Comparison of ENCODE assay signal across 9 cellular contexts in the genomic region with DNA sequence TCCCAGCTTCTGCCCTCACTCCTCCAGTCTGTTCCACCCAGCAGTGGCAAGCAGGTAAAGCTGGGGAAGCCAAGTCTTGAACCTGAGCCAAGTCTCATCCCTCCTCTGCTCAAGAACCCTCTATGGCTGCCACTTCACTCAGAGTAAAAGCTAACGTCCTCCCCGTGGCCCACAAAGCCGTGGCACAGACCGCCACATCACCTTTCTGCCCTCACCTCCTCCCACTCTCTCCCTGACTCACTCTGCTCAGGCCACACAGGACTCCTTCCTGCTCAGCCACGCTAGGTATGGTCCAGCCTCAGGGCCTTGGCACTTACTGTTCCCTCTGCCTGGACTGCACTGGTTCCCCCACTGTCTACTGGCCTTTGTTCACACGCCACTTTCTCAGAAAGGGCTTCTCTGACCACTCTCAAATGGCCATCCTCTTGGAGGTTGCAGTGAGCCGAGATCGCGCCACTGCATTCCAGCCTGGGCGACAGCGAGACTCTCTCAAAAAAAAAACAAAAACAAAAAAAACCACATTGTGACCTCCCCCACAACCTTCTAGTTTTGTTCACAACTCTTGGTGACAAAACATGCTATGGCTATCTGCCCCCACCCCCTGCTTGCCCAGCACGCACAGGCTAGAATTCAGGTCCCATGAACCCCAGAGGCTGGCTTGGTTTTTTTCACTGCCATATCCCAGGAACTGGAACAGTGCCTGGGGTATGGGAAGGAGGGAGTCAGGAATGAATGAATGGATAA. TPM values are rescaled to one million over a fixed set of nuclear protein-coding genes. Genes with fewer than 3 reads are reported as not detected.
A peak's percentile ranks its signal among the peaks of the same experiment; 100 is the strongest.
DNase-seq lines count a peak whose midpoint lies in the region; ATAC-seq and TF ChIP-seq lines count a peak whose summit lies in the region.
"Had no signal": no experiment of that assay in that cellular context is flagged by ENCODE, and none has a peak within 500 bp of the region (broad histone marks: within the 10 kb centered on the region; RNA-seq: fewer than 3 reads in every experiment).

No MANE protein-coding gene starts in this region.

- CTCF ChIA-PET in activated naive CD4-positive, alpha-beta T cell treated with anti-CD3 and anti-CD28 coated beads for 36 hours (lab: Charles Lee), result interaction anchor here (0.6 to 3.6 kb wide), 21 partner anchors 8 to 507 kb away, joined by 3 to 36 read pairs (median 4); a partner anchor contains a TSS
- CTCF ChIA-PET in T-cell (lab: Charles Lee), result interaction anchor here (0.6 to 1.6 kb wide), 6 partner anchors 13 to 130 kb away, joined by 3 to 7 read pairs (median 5); a partner anchor contains a TSS

- H3K27me3 Mint-ChIP-seq in activated naive CD4-positive, alpha-beta T cell treated with anti-CD3 and anti-CD28 coated beads for 36 hours (ENCODE audit: low read depth), result no peaks in the 10 kb centered on the region
- no peaks in the 10 kb centered on the region for H3K27me3 Mint-ChIP-seq in T-cell

- H3K36me3 ChIP-seq in esophagus squamous epithelium (peaks cover 0 to 25% (median 0%) of the 10 kb centered on the region in 3 donors), subcutaneous abdominal adipose tissue (ENCODE audit: control insufficient read depth in 5 of 5, insufficient read depth in 5 of 5, low read length in 5 of 5) (peaks cover 0 to 7% (median 0%) of the 10 kb centered on the region in 5 donors), aorta (ENCODE audit: control insufficient read depth in 1 of 2, insufficient read depth in 2 of 2, low read length in 1 of 2) (no peaks in the 10 kb centered on the region)

- POLR2A ChIA-PET in T-cell (lab: Charles Lee), result interaction anchor here (0.6 to 0.8 kb wide), 3 partner anchors 35 to 67 kb away, joined by 3 to 5 read pairs (median 3); no protein-coding TSS in a partner anchor

- no peak overlapping the region for H3K4me3 Mint-ChIP-seq in activated naive CD4-positive, alpha-beta T cell treated with anti-CD3 and anti-CD28 coated beads for 36 hours
- H3K4me3 Mint-ChIP-seq in T-cell, result peak overlapping the region in 1 of 3 donors; percentile 59

- H3K4me1 ChIP-seq in esophagus squamous epithelium (peaks cover 40 to 100% (median 50%) of the 10 kb centered on the region in 3 donors), subcutaneous abdominal adipose tissue (ENCODE audit: control insufficient read depth in 5 of 5, insufficient read depth in 5 of 5, low read length in 5 of 5) (peaks cover 10 to 67% (median 50%) of the 10 kb centered on the region in 5 donors), aorta (ENCODE audit: control insufficient read depth in 1 of 2, insufficient read depth in 2 of 2, low read length in 2 of 2) (no peaks in the 10 kb centered on the region)

- no peak for TF ChIP-seq POLR2A in esophagus squamous epithelium (IDR thresholded peaks at IDR 0.05)

- 30 to 61% methylated on average over 7 to 11 of the region's 12 CpGs for WGBS in esophagus squamous epithelium, 2 donors
- WGBS in aorta, 2 donors, result 58 to 60% methylated on average over 12 of the region's 12 CpGs

- H3K4me1 Mint-ChIP-seq in activated naive CD4-positive, alpha-beta T cell treated with anti-CD3 and anti-CD28 coated beads for 36 hours (ENCODE audit: low read depth), result peaks cover 58% of the 10 kb centered on the region
- peaks cover 44 to 63% (median 62%) of the 10 kb centered on the region in 3 donors for H3K4me1 Mint-ChIP-seq in T-cell

- H3K27me3 ChIP-seq in esophagus squamous epithelium, result no peaks in the 10 kb centered on the region
- no peaks in the 10 kb centered on the region for H3K27me3 ChIP-seq in subcutaneous abdominal adipose tissue (ENCODE audit: control insufficient read depth in 5 of 5, insufficient read depth in 4 of 5, low read length in 5 of 5)
- H3K27me3 ChIP-seq in aorta (ENCODE audit: control insufficient read depth in 1 of 2, insufficient read depth in 2 of 2, low read length in 1 of 2), result no peaks in the 10 kb centered on the region

- no peaks in the 10 kb centered on the region for H3K9me3 ChIP-seq in esophagus squamous epithelium
- H3K9me3 ChIP-seq in subcutaneous abdominal adipose tissue (ENCODE audit: control insufficient read depth in 5 of 5, low read length in 5 of 5), result no peaks in the 10 kb centered on the region
- H3K9me3 ChIP-seq in aorta (ENCODE audit: control insufficient read depth, low read length), result no peaks in the 10 kb centered on the region

- H3K36me3 Mint-ChIP-seq in activated naive CD4-positive, alpha-beta T cell treated with anti-CD3 and anti-CD28 coated beads for 36 hours (ENCODE audit: low read depth), result no peaks in the 10 kb centered on the region
- H3K36me3 Mint-ChIP-seq in T-cell, result no peaks in the 10 kb centered on the region

- no peaks in the 10 kb centered on the region for H3K9me3 Mint-ChIP-seq in activated naive CD4-positive, alpha-beta T cell treated with anti-CD3 and anti-CD28 coated beads for 36 hours
- H3K9me3 Mint-ChIP-seq in T-cell, result no peaks in the 10 kb centered on the region

- DNase-seq in activated naive CD4-positive, alpha-beta T cell treated with anti-CD3 and anti-CD28 coated beads for 36 hours, result no peak
- no peak for DNase-seq in activated naive CD4-positive, alpha-beta T cell treated with Interleukin-2 at 50 U/mL for 16 hours
- DNase-seq in T-cell (no peak), esophagus squamous epithelium (lab: John Stamatoyannopoulos, UW) (no peak), NCI-H1694 treated with DMSO at 0.1 percent for 48 hours (lab: John Stamatoyannopoulos, UW) (no peak), cerebellum (ENCODE audit: low spot score) (no peak), aorta (no peak)
- DNase-seq: NCI-H1105 had no signal

- no peak for TF ChIP-seq CTCF in esophagus squamous epithelium (IDR thresholded peaks at IDR 0.05)

- ATAC-seq in T-cell (replicated peaks in 1 of 4) (no peak), aorta (ENCODE audit: low FRiP score) (no peak)

- peak overlapping the region in 2 of 5 donors; percentile 5 to 20 for H3K9ac ChIP-seq in subcutaneous abdominal adipose tissue (ENCODE audit: low read length in 5 of 5)

- peak overlapping the region; percentile 66 for H3K27ac Mint-ChIP-seq in activated naive CD4-positive, alpha-beta T cell treated with anti-CD3 and anti-CD28 coated beads for 36 hours
- peak overlapping the region; percentile 58 to 88 for H3K27ac Mint-ChIP-seq in T-cell

- intact Hi-C loops in activated naive CD4-positive, alpha-beta T cell treated with anti-CD3 and anti-CD28 coated beads for 36 hours (cut with micrococcal nuclease), result loop anchor here (1.0 kb wide), 1 partner anchor 130 kb away; no protein-coding TSS in a partner anchor
- intact Hi-C loops in esophagus squamous epithelium (cut with DNase I) (loop anchor here (10.0 kb wide), 1 partner anchor 51 kb away; no protein-coding TSS in a partner anchor), aorta (cut with DNase I) (no loop called here)

- H3K4me3 ChIP-seq in esophagus squamous epithelium, result peak overlapping the region in 2 of 4 donors; percentile 10 to 33
- H3K4me3 ChIP-seq in subcutaneous abdominal adipose tissue (ENCODE audit: low read depth in 1 of 5, low read length in 5 of 5), result peak overlapping the region in 4 of 5 donors; percentile 30 to 47 (median 42)
- no peak overlapping the region for H3K4me3 ChIP-seq in aorta (ENCODE audit: low read length in 2 of 2)

- peak overlapping the region; percentile 33 to 91 (median 86) for H3K27ac ChIP-seq in esophagus squamous epithelium
- H3K27ac ChIP-seq in subcutaneous abdominal adipose tissue (ENCODE audit: low read depth, low read length), result no peak overlapping the region
- no peak overlapping the region for H3K27ac ChIP-seq in aorta (ENCODE audit: low read depth in 1 of 2, low read length in 2 of 2)

RNA-seq across cellular contexts. Expression of a gene that starts 15.8 kb away (rescaled TPM):
- 100 to 1,000 TPM; 117 to 123 TPM for total RNA-seq in activated naive CD4-positive, alpha-beta T cell treated with anti-CD3 and anti-CD28 coated beads for 36 hours
- total RNA-seq in T-cell, result 100 to 1,000 TPM in 1 of 5 donors, 10 to 100 TPM in 4; 47.9 to 112 (median 90.4) TPM
- total RNA-seq in esophagus squamous epithelium, result 100 to 1,000 TPM; 262 to 379 (median 295) TPM
- total RNA-seq in cerebellum, result 93.8 TPM
- total RNA-seq in aorta, result 100 to 1,000 TPM; 118 to 126 TPM
- 100 to 1,000 TPM; 433 to 452 TPM for polyA plus RNA-seq in aorta

RNA-seq across cellular contexts. Expression of a gene that starts 26.7 kb away (rescaled TPM):
- total RNA-seq in activated naive CD4-positive, alpha-beta T cell treated with anti-CD3 and anti-CD28 coated beads for 36 hours, result 100 to 1,000 TPM; 102 to 105 TPM
- total RNA-seq in T-cell, result 100 to 1,000 TPM; 137 to 207 (median 171) TPM
- total RNA-seq in esophagus squamous epithelium, result 100 to 1,000 TPM; 130 to 290 (median 190) TPM
- total RNA-seq in cerebellum, result 15.7 TPM
- 10 to 100 TPM; 40.1 to 64.4 TPM for total RNA-seq in aorta
- polyA plus RNA-seq in aorta, result 100 to 1,000 TPM in 1 of 2 donors, 10 to 100 TPM in 1; 56.5 to 112 TPM

RNA-seq across cellular contexts. Expression of a gene that starts 26.8 kb away (rescaled TPM):
- total RNA-seq in activated naive CD4-positive, alpha-beta T cell treated with anti-CD3 and anti-CD28 coated beads for 36 hours, result under 1 TPM; 0.15 to 0.26 TPM
- 1 to 10 TPM in 3 of 5 donors, under 1 TPM in 2; 0.40 to 5.2 (median 1.1) TPM for total RNA-seq in T-cell
- not detected for total RNA-seq in esophagus squamous epithelium
- total RNA-seq in cerebellum, result not detected
- under 1 TPM in 1 of 2 donors, not detected in 1; 0.18 TPM for total RNA-seq in aorta
- polyA plus RNA-seq in aorta, result not detected

RNA-seq across cellular contexts. Expression of a gene that starts 37.9 kb away (rescaled TPM):
- total RNA-seq in activated naive CD4-positive, alpha-beta T cell treated with anti-CD3 and anti-CD28 coated beads for 36 hours, result 10 to 100 TPM; 48.1 to 49.5 TPM
- 100 to 1,000 TPM; 158 to 575 (median 165) TPM for total RNA-seq in T-cell
- total RNA-seq in esophagus squamous epithelium, result 100 to 1,000 TPM; 182 to 294 (median 224) TPM
- total RNA-seq in cerebellum, result 26.3 TPM
- total RNA-seq in aorta, result 10 to 100 TPM; 58.0 to 95.8 TPM
- polyA plus RNA-seq in aorta, result 10 to 100 TPM; 34.8 to 44.3 TPM

Comparison
In these comparisons a context has a peak if more than half of its experiments do, and no peak if none do; other contexts are left out.
1. H3K27ac ChIP-seq: peak in esophagus squamous epithelium (4 of 4); none in subcutaneous abdominal adipose tissue (single experiment) and aorta (0 of 2).
2. H3K4me3 ChIP-seq: peak in subcutaneous abdominal adipose tissue (4 of 5); none in aorta (0 of 2).
3. intact Hi-C loops: an anchor here in activated naive CD4-positive, alpha-beta T cell treated with anti-CD3 and anti-CD28 coated beads for 36 hours (1.0 kb wide) and esophagus squamous epithelium (10.0 kb wide); none called in aorta.